8 cellular contexts compared by ENCODE assay signal in the genomic region with DNA sequence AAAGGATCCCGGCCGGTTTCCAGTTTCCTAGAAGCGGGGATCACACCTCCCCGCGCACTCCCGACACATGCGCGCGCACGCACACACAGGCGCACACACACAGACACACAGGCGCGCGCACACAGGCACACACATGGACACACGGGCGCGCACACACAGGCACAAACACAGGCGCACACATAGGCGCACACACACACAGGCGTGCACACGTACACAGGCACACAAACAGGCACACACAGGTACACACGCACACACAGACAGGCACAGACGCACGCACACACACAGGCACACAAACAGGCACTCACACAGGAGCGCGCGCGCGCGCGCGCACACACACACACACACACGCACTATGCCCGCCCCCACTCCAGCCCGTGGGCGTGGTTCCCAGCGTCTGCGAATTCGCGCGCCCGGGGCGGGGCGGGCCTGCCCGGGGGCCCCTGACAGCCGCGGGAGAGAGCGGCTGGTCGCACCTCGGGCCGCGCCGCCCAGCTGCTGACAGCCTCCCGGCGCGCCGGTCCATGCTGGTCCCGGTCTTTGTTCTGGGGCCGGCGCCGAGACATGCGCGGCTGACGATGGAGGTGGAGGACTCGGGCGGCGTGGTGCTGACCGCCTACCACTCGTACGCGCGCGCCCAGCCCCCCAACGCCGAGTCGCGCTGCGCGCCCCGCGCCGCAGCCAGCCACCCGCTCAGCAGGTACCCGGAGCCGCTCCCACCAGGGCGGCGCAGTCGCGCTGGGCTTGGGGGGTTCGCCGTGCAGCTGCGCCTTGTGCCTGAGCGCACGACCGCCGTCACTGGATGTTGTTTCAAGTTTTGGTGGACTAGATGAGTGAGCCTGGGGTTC. TPM values are rescaled to one million over a fixed set of nuclear protein-coding genes. Genes with fewer than 3 reads are reported as not detected.
DNase-seq lines count a peak whose midpoint lies in the region; ATAC-seq and TF ChIP-seq lines count a peak whose summit lies in the region.

A gene with protein sequence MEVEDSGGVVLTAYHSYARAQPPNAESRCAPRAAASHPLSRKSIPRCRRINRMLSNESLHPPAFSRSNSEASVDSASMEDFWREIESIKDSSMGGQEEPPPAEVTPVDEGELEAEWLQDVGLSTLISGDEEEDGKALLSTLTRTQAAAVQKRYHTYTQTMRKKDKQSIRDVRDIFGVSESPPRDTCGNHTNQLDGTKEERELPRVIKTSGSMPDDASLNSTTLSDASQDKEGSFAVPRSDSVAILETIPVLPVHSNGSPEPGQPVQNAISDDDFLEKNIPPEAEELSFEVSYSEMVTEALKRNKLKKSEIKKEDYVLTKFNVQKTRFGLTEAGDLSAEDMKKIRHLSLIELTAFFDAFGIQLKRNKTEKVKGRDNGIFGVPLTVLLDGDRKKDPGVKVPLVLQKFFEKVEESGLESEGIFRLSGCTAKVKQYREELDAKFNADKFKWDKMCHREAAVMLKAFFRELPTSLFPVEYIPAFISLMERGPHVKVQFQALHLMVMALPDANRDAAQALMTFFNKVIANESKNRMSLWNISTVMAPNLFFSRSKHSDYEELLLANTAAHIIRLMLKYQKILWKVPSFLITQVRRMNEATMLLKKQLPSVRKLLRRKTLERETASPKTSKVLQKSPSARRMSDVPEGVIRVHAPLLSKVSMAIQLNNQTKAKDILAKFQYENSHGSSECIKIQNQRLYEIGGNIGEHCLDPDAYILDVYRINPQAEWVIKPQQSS (plus strand): TSS at position 470 of the 845 bp plus-strand sequence. CDS start 106 bp downstream, at position 576.

- peak; percentile 88 for ATAC-seq in HG02759 (IDR thresholded peaks at IDR 0.05; ENCODE audit: unreplicated experiment)

- H3K36me3 ChIP-seq in adrenal gland (replicated peaks in 1 of 2) (no peaks in the 10 kb centered on the region), cardiac muscle cell (no peaks in the 10 kb centered on the region)

- 0 to 2% (median 1%) methylated on average over 16 to 96 of the region's 96 CpGs for WGBS in adrenal gland, 4 donors

- no peaks in the 10 kb centered on the region for H3K9me3 ChIP-seq in adrenal gland (replicated peaks in 1 of 3)
- no peaks in the 10 kb centered on the region for H3K9me3 ChIP-seq in cardiac muscle cell (ENCODE audit: low read depth)

- TF ChIP-seq CTCF in adrenal gland (IDR thresholded peaks at IDR 0.05) (peak in 3 of 6 experiments; percentile 8 to 44 (median 20)), cardiac muscle cell (IDR thresholded peaks at IDR 0.05; ENCODE audit: low read depth, low read length) (peak; percentile 32)

- H3K27me3 ChIP-seq in adrenal gland = no peaks in the 10 kb centered on the region
- no peaks in the 10 kb centered on the region for H3K27me3 ChIP-seq in cardiac muscle cell

- H3K27ac ChIP-seq in adrenal gland (peak within 1 kb of the TSS in 4 of 5 donors; percentile 61 to 90 (median 84)), cardiac muscle cell (peak within 1 kb of the TSS; percentile 86)

- peak; percentile 26 for DNase-seq in NCI-H1694 treated with DMSO at 0.1 percent for 48 hours (lab: John Stamatoyannopoulos, UW)
- no peak for DNase-seq in NCI-H1694 (lab: John Stamatoyannopoulos, UW)
- DNase-seq in NCI-H2196 treated with DMSO at 0.1 percent for 48 hours (lab: John Stamatoyannopoulos, UW; ENCODE audit: unreplicated experiment) = peak; percentile 91
- peak; percentile 64 to 89 (median 82) for DNase-seq in adrenal gland
- peak; percentile 96 for DNase-seq in cardiac muscle cell (ENCODE audit: low read depth in 1 of 2, low spot score in 1 of 2)
- DNase-seq in nucleus accumbens (lab: John Stamatoyannopoulos, UW) = peak in 51 of 56 donors; percentile 15 to 89 (median 56)
- no peak for DNase-seq in SIG-M5 treated with dmso at 0.1 percent for 504 hours (lab: John Stamatoyannopoulos, UW; ENCODE audit: unreplicated experiment)

- intact Hi-C loops in adrenal gland (cut with DNase I) = loop anchor here in 1 of 2 donors (10.0 kb wide), 1 partner anchor 165 kb away; no protein-coding TSS in a partner anchor

- peak; percentile 55 to 56 for TF ChIP-seq POLR2A in adrenal gland (IDR thresholded peaks at IDR 0.05)

- H3K4me1 ChIP-seq in adrenal gland (replicated peaks in 1 of 2) = peaks cover 0 to 25% of the 10 kb centered on the region in 2 donors
- peaks cover 28% of the 10 kb centered on the region for H3K4me1 ChIP-seq in cardiac muscle cell (ENCODE audit: low read depth)

- H3K4me3 ChIP-seq in adrenal gland = peak within 1 kb of the TSS; percentile 25 to 78 (median 42)
- H3K4me3 ChIP-seq in cardiac muscle cell = peak within 1 kb of the TSS; percentile 34

RNA-seq across cellular contexts. Expression of the gene that starts here (rescaled TPM):
- total RNA-seq in adrenal gland = 10 to 100 TPM in 2 of 8 donors, 1 to 10 TPM in 6; 2.9 to 12.0 (median 8.1) TPM
- polyA plus RNA-seq in adrenal gland = 1 to 10 TPM; 2.7 to 7.3 (median 3.0) TPM
- 19.3 and 23.7 TPM in 2 replicates for total RNA-seq in cardiac muscle cell
- 13.6 and 19.5 TPM in 2 replicates for polyA plus RNA-seq in cardiac muscle cell

Comparison
In these comparisons a context has a peak if more than half of its experiments do, and no peak if none do; other contexts are left out.
1. DNase-seq: peak in NCI-H1694 treated with DMSO at 0.1 percent for 48 hours (single experiment), NCI-H2196 treated with DMSO at 0.1 percent for 48 hours (single experiment), adrenal gland (7 of 7), cardiac muscle cell (2 of 2) and nucleus accumbens (51 of 56); none in NCI-H1694 (single experiment) and SIG-M5 treated with dmso at 0.1 percent for 504 hours (single experiment).